ENCODE assay signal across 16 cellular contexts in the genomic region with DNA sequence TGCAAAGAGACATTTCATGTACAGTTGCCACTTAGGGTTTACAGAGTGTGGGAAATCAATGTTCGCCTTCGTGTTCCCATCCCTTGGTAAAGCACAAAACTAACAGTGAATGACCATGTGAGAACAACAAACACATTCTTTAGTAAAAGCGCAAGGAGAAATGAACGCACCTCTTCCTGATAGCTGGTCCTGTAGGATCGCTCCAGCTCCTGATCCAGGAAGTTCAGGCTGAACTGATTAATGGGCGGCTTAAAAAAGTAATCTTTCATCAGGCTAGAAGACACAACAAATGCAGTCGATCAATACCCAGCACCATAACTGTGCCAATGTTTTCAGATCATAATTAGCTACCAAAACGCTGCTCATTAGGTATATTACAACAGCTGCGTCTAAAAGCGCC.
"Had no signal": no experiment of that assay in that cellular context is flagged by ENCODE, and none has a peak within 500 bp of the region (broad histone marks: within the 10 kb centered on the region; RNA-seq: fewer than 3 reads in every experiment).

No MANE protein-coding gene starts in this region.

- H3K4me3 Mint-ChIP-seq: memory B cell; natural killer cell; stimulated activated naive CD8-positive, alpha-beta T cell treated with anti-CD3 and anti-CD28 coated beads, Interleukin-15, amount 100 ng/mL, for 72 hours had no signal

- H3K27ac Mint-ChIP-seq: natural killer cell had no signal

- DNase-seq: dorsolateral prefrontal cortex; effector CD4-positive, alpha-beta T cell; left ventricle myocardium superior; natural killer cell; occipital lobe; stimulated activated CD4-positive, alpha-beta T cell treated with anti-CD3 and anti-CD28 coated beads, Interleukin-12 subunit alpha, Interleukin-12 subunit beta, amount 100 ng/mL, for 4 hours; stimulated activated CD4-positive, alpha-beta T cell treated with anti-CD3 and anti-CD28 coated beads, Interleukin-1b, Interleukin-23, amount 100 ng/mL, for 48 hours; stimulated activated CD4-positive, alpha-beta T cell treated with anti-CD3 and anti-CD28 coated beads, Interleukin-4, amount 100 ng/mL, for 1 hour; stimulated activated CD8-positive, alpha-beta memory T cell treated with anti-CD3 and anti-CD28 coated beads, Interleukin-4, amount 100 ng/mL, for 48 hours; stimulated activated naive CD4-positive, alpha-beta T cell; stimulated activated naive CD8-positive, alpha-beta T cell treated with anti-CD3 and anti-CD28 coated beads, Interleukin-15, amount 100 ng/mL, for 72 hours; transverse colon had no signal

- H3K27me3 Mint-ChIP-seq: stimulated activated naive CD8-positive, alpha-beta T cell treated with anti-CD3 and anti-CD28 coated beads, Interleukin-15, amount 100 ng/mL, for 72 hours had no signal

- ATAC-seq: left ventricle myocardium superior; natural killer cell; sciatic nerve; stimulated activated naive CD8-positive, alpha-beta T cell treated with anti-CD3 and anti-CD28 coated beads, Interleukin-15, amount 100 ng/mL, for 72 hours had no signal

- H3K36me3 Mint-ChIP-seq: natural killer cell had no signal

- H3K4me1 Mint-ChIP-seq: memory B cell had no signal

- FAIRE-seq: frontal cortex, keratinocyte had no signal

- H3K9me3 Mint-ChIP-seq: memory B cell; natural killer cell; stimulated activated naive CD8-positive, alpha-beta T cell treated with anti-CD3 and anti-CD28 coated beads, Interleukin-15, amount 100 ng/mL, for 72 hours had no signal
